Comparison of ENCODE assay signal across 14 cellular contexts in the genomic region with DNA sequence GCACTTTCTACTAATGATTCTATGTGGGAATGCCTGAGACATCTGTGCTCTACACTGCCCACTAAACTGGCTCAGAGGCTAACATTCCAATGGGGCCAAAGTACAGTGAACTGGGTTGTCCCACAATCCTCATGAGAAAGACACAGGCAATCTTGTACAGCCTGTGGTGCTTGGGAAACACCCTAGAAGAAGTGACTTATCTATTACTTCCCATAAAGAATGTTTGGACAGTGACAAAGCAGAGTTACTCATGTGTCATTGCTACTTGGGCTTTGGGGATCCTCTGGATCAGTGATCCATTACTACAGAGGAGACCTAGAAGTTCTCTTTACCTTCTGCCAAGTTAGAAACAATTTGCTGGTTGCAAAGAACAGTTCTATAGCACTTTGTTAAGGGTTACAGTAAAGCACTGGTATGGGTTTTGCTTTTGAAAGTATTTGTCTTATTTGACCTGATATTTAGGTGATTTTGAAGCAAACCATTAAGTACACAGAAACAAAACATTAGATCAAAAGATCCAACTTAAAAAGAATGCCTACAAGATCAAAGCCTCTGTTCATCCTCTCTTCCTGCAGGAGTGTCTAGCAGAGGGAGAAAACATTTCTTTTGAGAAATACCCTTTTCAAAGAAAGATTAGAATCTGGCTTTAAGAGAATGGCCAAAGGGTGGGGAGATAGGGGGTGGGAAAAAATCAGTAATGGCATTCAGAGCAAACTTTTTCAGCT.
A peak's percentile ranks its signal among the peaks of the same experiment; 100 is the strongest.
DNase-seq lines count a peak whose midpoint lies in the region; ATAC-seq, FAIRE-seq and TF ChIP-seq lines count a peak whose summit lies in the region.
"Had no signal": no experiment of that assay in that cellular context is flagged by ENCODE, and none has a peak within 500 bp of the region (broad histone marks: within the 10 kb centered on the region; RNA-seq: fewer than 3 reads in every experiment).

No MANE protein-coding gene starts in this region.

- H3K36me3 Mint-ChIP-seq in glutamatergic neuron (ENCODE audit: unreplicated experiment): peaks cover 16% of the 10 kb centered on the region
- H3K36me3 Mint-ChIP-seq in CD4-positive, alpha-beta T cell (ENCODE audit: low read depth): no peaks in the 10 kb centered on the region

- DNase-seq in GOT3 (lab: John Stamatoyannopoulos, UW) (peak; percentile 7), SK-MEL-5 (ENCODE audit: low read depth, low spot score) (peak; percentile 47), fibroblast of peridontal ligament (ENCODE audit: extremely low read depth) (peak; percentile 70), frontal cortex (ENCODE audit: low spot score in 2 of 2) (no peak), glutamatergic neuron (no peak), adrenal gland (no peak)
- DNase-seq in CD4-positive, alpha-beta T cell: no peak
- DNase-seq: activated CD4-positive, alpha-beta T cell treated with anti-CD3 and anti-CD28 coated beads for 48 hours; naive thymus-derived CD8-positive, alpha-beta T cell; NCI-H2029; right cardiac atrium; T-helper 1 cell had no signal

- no peaks in the 10 kb centered on the region for H3K4me1 Mint-ChIP-seq in glutamatergic neuron (ENCODE audit: low read depth, unreplicated experiment)
- no peaks in the 10 kb centered on the region for H3K4me1 Mint-ChIP-seq in CD4-positive, alpha-beta T cell (ENCODE audit: low read depth)
- H3K4me1 Mint-ChIP-seq: activated T-helper 17 cell treated with anti-CD3 and anti-CD28 coated beads, Interleukin-2, amount 50 U/mL, for 72 hours had no signal

- H3K4me2 ChIP-seq in skeletal muscle satellite cell (ENCODE audit: low read length): peak overlapping the region; percentile 42

- in situ Hi-C loops in SK-MEL-5 (cut with HindIII; ENCODE audit: low pct_unique_long_range_greater_than_20kb, low sequenced_read_pairs): no loop called here

- TF ChIP-seq POLR2A in adrenal gland (IDR thresholded peaks at IDR 0.05): no peak

- H3K4me1 ChIP-seq in skeletal muscle satellite cell (ENCODE audit: control insufficient read depth, insufficient read depth, low read length) (peaks cover 16% of the 10 kb centered on the region), adrenal gland (replicated peaks in 1 of 2) (no peaks in the 10 kb centered on the region)

- H3K9me3 Mint-ChIP-seq in glutamatergic neuron (ENCODE audit: unreplicated experiment): peaks cover 7% of the 10 kb centered on the region
- H3K9me3 Mint-ChIP-seq in CD4-positive, alpha-beta T cell: no peaks in the 10 kb centered on the region

- no peak overlapping the region for H3K27ac ChIP-seq in CD4-positive, alpha-beta T cell (ENCODE audit: low read depth, low read length)
- H3K27ac ChIP-seq in adrenal gland: no peak overlapping the region

- POLR2A ChIA-PET in CD4-positive, alpha-beta T cell (lab: Charles Lee): no interaction called here

- H3K9ac ChIP-seq in skeletal muscle satellite cell (ENCODE audit: low read depth, low read length): peak overlapping the region; percentile 10

- no peak overlapping the region for H3K4me3 ChIP-seq in skeletal muscle satellite cell (ENCODE audit: low read length)
- H3K4me3 ChIP-seq in adrenal gland: no peak overlapping the region

- no peak for ATAC-seq in CD4-positive, alpha-beta T cell (ENCODE audit: poor library complexity)
- ATAC-seq: activated T-helper 17 cell treated with anti-CD3 and anti-CD28 coated beads, Interleukin-2, amount 50 U/mL, for 72 hours; naive thymus-derived CD8-positive, alpha-beta T cell; right cardiac atrium had no signal

- TF ChIP-seq CTCF in glutamatergic neuron (IDR thresholded peaks at IDR 0.05; ENCODE audit: partially characterized antibody, unreplicated experiment) (no peak), adrenal gland (IDR thresholded peaks at IDR 0.05) (no peak)
- no peak for TF ChIP-seq CTCF in CD4-positive, alpha-beta T cell (IDR thresholded peaks at IDR 0.05)

- H3K27ac Mint-ChIP-seq in glutamatergic neuron (ENCODE audit: unreplicated experiment): no peak overlapping the region
- H3K27ac Mint-ChIP-seq in CD4-positive, alpha-beta T cell: no peak overlapping the region
- H3K27ac Mint-ChIP-seq: activated T-helper 17 cell treated with anti-CD3 and anti-CD28 coated beads, Interleukin-2, amount 50 U/mL, for 72 hours; naive thymus-derived CD8-positive, alpha-beta T cell had no signal

- H3K27me3 ChIP-seq in skeletal muscle satellite cell (ENCODE audit: control insufficient read depth, insufficient read depth, low read length) (no peaks in the 10 kb centered on the region), adrenal gland (no peaks in the 10 kb centered on the region)
- H3K27me3 ChIP-seq in CD4-positive, alpha-beta T cell (ENCODE audit: control insufficient read depth, insufficient read depth, low read length): no peaks in the 10 kb centered on the region

- intact Hi-C loops in CD4-positive, alpha-beta T cell (cut with DNase I, micrococcal nuclease): no loop called here
- intact Hi-C loops in adrenal gland (cut with DNase I): no loop called here

- H3K27me3 Mint-ChIP-seq in glutamatergic neuron (ENCODE audit: unreplicated experiment): peaks cover 2% of the 10 kb centered on the region
- H3K27me3 Mint-ChIP-seq in CD4-positive, alpha-beta T cell: no peaks in the 10 kb centered on the region
- H3K27me3 Mint-ChIP-seq: activated T-helper 17 cell treated with anti-CD3 and anti-CD28 coated beads, Interleukin-2, amount 50 U/mL, for 72 hours; naive thymus-derived CD8-positive, alpha-beta T cell had no signal

- no peak overlapping the region for H3K4me3 Mint-ChIP-seq in glutamatergic neuron (ENCODE audit: unreplicated experiment)
- no peak overlapping the region for H3K4me3 Mint-ChIP-seq in CD4-positive, alpha-beta T cell
- H3K4me3 Mint-ChIP-seq: activated T-helper 17 cell treated with anti-CD3 and anti-CD28 coated beads, Interleukin-2, amount 50 U/mL, for 72 hours; naive thymus-derived CD8-positive, alpha-beta T cell had no signal

- FAIRE-seq in frontal cortex (lab: Jason Lieb, UNC): no peak

- H3K36me3 ChIP-seq in skeletal muscle satellite cell (ENCODE audit: insufficient read depth, low read length) (no peaks in the 10 kb centered on the region), adrenal gland (replicated peaks in 1 of 2) (no peaks in the 10 kb centered on the region)

- CTCF ChIA-PET in CD4-positive, alpha-beta T cell (lab: Charles Lee): no interaction called here

- H3K9me3 ChIP-seq in skeletal muscle satellite cell (replicated peaks; ENCODE audit: low read length) (no peaks in the 10 kb centered on the region), adrenal gland (replicated peaks in 1 of 3) (no peaks in the 10 kb centered on the region)
- peaks cover 9% of the 10 kb centered on the region for H3K9me3 ChIP-seq in CD4-positive, alpha-beta T cell (ENCODE audit: control insufficient read depth, low read length)

Comparison
In these comparisons a context has a peak if more than half of its experiments do, and no peak if none do; other contexts are left out.
1. DNase-seq: peak in GOT3 (single experiment), SK-MEL-5 (single experiment) and fibroblast of peridontal ligament (single experiment); none in frontal cortex (0 of 2), glutamatergic neuron (single experiment), CD4-positive, alpha-beta T cell (0 of 10) and adrenal gland (0 of 7).